In genomic region chr11:60265373-60266214, GRCh38 we compare ENCODE assay signal across 8 cellular contexts. TPM values are rescaled to one million over a fixed set of nuclear protein-coding genes. Genes with fewer than 3 reads are reported as not detected.
DNase-seq lines count a peak whose midpoint lies in the region; ATAC-seq and TF ChIP-seq lines count a peak whose summit lies in the region.

No MANE protein-coding gene starts in this region.

- H3K27me3 ChIP-seq in H7 (ENCODE audit: control insufficient read depth, insufficient read depth, low read length) (no peaks in the 10 kb centered on the region), NT2/D1 (ENCODE audit: insufficient read depth, insufficient read length) (no peaks in the 10 kb centered on the region)

- peaks cover 16% of the 10 kb centered on the region for H3K9me3 ChIP-seq in NT2/D1 (ENCODE audit: insufficient read depth, low read length)

- H3K36me3 ChIP-seq in H7 (replicated peaks; ENCODE audit: control insufficient read depth, insufficient read depth, low read length): no peaks in the 10 kb centered on the region
- H3K36me3 ChIP-seq in NT2/D1 (ENCODE audit: insufficient read depth, insufficient read length, low read length): no peaks in the 10 kb centered on the region

- peak; percentile 31 to 55 for DNase-seq in NCI-H446 (lab: John Stamatoyannopoulos, UW)
- no peak for DNase-seq in NCI-H446 treated with DMSO at 0.1 percent for 48 hours (lab: John Stamatoyannopoulos, UW)
- DNase-seq in H7: peak; percentile 12
- peak; percentile 22 for DNase-seq in NT2/D1 (ENCODE audit: low read depth, low spot score)
- no peak for DNase-seq in coronary artery (ENCODE audit: low spot score)
- DNase-seq in middle frontal gyrus (ENCODE audit: extremely low spot score, low spot score): peak; percentile 17
- DNase-seq in activated T-cell treated with anti-CD3 and anti-CD28 coated beads for 4 hours: no peak

- no peaks in the 10 kb centered on the region for H3K4me1 ChIP-seq in NT2/D1 (ENCODE audit: insufficient read depth, insufficient read length)

- H3K9ac ChIP-seq in NT2/D1 (ENCODE audit: insufficient read length, low read depth): no peak overlapping the region

- no peak overlapping the region for H3K27ac ChIP-seq in coronary artery

- peak; percentile 29 for TF ChIP-seq CTCF in coronary artery (IDR thresholded peaks at IDR 0.05)

- no peak overlapping the region for H3K4me3 ChIP-seq in H7 (ENCODE audit: insufficient read depth, low read depth, low read length)
- no peak overlapping the region for H3K4me3 ChIP-seq in NT2/D1 (ENCODE audit: insufficient read length, low read depth)
- H3K4me3 ChIP-seq in coronary artery: no peak overlapping the region

- no peak for ATAC-seq in HG02623 (IDR thresholded peaks at IDR 0.05; ENCODE audit: unreplicated experiment)

RNA-seq across cellular contexts. Expression of gene MS4A4A, which starts 14.9 kb away (rescaled TPM):
- not detected in 2 replicates for total RNA-seq in H7 (2014; rRNA removed; shearing (Covaris generic))

RNA-seq across cellular contexts. Expression of gene MS4A4E, which starts 22.7 kb away (rescaled TPM):
- not detected in 2 replicates for total RNA-seq in H7 (2014; rRNA removed; shearing (Covaris generic))

Comparison
In these comparisons a context has a peak if more than half of its experiments do, and no peak if none do; other contexts are left out.
1. DNase-seq: peak in NCI-H446 (2 of 2), H7 (single experiment), NT2/D1 (single experiment) and middle frontal gyrus (single experiment); none in NCI-H446 treated with DMSO at 0.1 percent for 48 hours (single experiment), coronary artery (single experiment) and activated T-cell treated with anti-CD3 and anti-CD28 coated beads for 4 hours (single experiment).